Comparison of ENCODE assay signal across 25 cellular contexts in genomic region chr11:27447288-27447914, GRCh38. TPM values are rescaled to one million over a fixed set of nuclear protein-coding genes. Genes with fewer than 3 reads are reported as not detected.
DNase-seq lines count a peak whose midpoint lies in the region; ATAC-seq, FAIRE-seq and TF ChIP-seq lines count a peak whose summit lies in the region.
"Had no signal": no experiment of that assay in that cellular context is flagged by ENCODE, and none has a peak within 500 bp of the region (broad histone marks: within the 10 kb centered on the region; RNA-seq: fewer than 3 reads in every experiment).

No MANE protein-coding gene starts in this region.

- TF ChIP-seq EP300 in gastroesophageal sphincter (IDR thresholded peaks at IDR 0.05) = no peak

- ATAC-seq in HG03196 (IDR thresholded peaks at IDR 0.05; ENCODE audit: unreplicated experiment) = no peak
- no peak for ATAC-seq in gastroesophageal sphincter
- ATAC-seq: activated CD4-positive, CD25-positive, alpha-beta regulatory T cell treated with anti-CD3 and anti-CD28 coated beads, Interleukin-2, amount 50 U/mL, for 24 hours; activated CD8-positive, alpha-beta T cell treated with anti-CD3 and anti-CD28 coated beads for 36 hours; left cardiac atrium; stimulated activated naive CD8-positive, alpha-beta T cell treated with anti-CD3 and anti-CD28 coated beads, Interleukin-15, Interleukin-2, amounts not matched to agents 100 U/mL and 50 U/mL, for 24 hours had no signal

- peak; percentile 58 for FAIRE-seq in H54 (lab: Jason Lieb, UNC)
- FAIRE-seq: GM19239 had no signal

- H3K36me3 ChIP-seq in SJCRH30 = peaks cover 6% of the 10 kb centered on the region
- H3K36me3 ChIP-seq in gastroesophageal sphincter = no peaks in the 10 kb centered on the region
- H3K36me3 ChIP-seq: thyroid gland had no signal

- TF ChIP-seq CTCF in gastroesophageal sphincter (IDR thresholded peaks at IDR 0.05) = no peak

- H3K4me3 ChIP-seq in SJCRH30 (no peak overlapping the region), gastroesophageal sphincter (no peak overlapping the region)
- H3K4me3 ChIP-seq: smooth muscle cell, thyroid gland had no signal

- TF ChIP-seq POLR2A in H54 (IDR thresholded peaks at IDR 0.05; ENCODE audit: low read depth, low read length) (no peak), gastroesophageal sphincter (IDR thresholded peaks at IDR 0.05) (no peak)

- H3K27me3 ChIP-seq in SJCRH30 (no peaks in the 10 kb centered on the region), gastroesophageal sphincter (no peaks in the 10 kb centered on the region)
- H3K27me3 ChIP-seq: thyroid gland had no signal

- 87% methylated on average over 5 of the region's 5 CpGs for WGBS in gastroesophageal sphincter (ENCODE audit: low coverage in 1 of 2), 2 donors

- H3K9me3 ChIP-seq in SJCRH30 (replicated peaks) = peaks cover 8% of the 10 kb centered on the region
- H3K9me3 ChIP-seq in gastroesophageal sphincter = no peaks in the 10 kb centered on the region
- H3K9me3 ChIP-seq: thyroid gland had no signal

- H3K4me1 ChIP-seq in SJCRH30 (peaks cover 38% of the 10 kb centered on the region), gastroesophageal sphincter (peaks cover 0 to 43% (median 0%) of the 10 kb centered on the region in 3 donors)

- DNase-seq in H54 (ENCODE audit: insufficient read length, low spot score) (no peak), SJCRH30 (no peak), epithelial cell of prostate (ENCODE audit: low read depth, low spot score) (no peak), renal cortical epithelial cell (ENCODE audit: low read depth) (peak; percentile 43), GF-D8 (lab: John Stamatoyannopoulos, UW) (no peak), GOT3 (lab: John Stamatoyannopoulos, UW) (no peak)
- DNase-seq: activated CD8-positive, alpha-beta T cell treated with anti-CD3 and anti-CD28 coated beads for 36 hours; activated gamma-delta T cell; activated T-cell treated with anti-CD3 and anti-CD28 coated beads for 4 hours; caudate nucleus; erythroblast; glutamatergic neuron; NCI-H146; NCI-H2171; NCI-H526; nucleus accumbens; stimulated activated CD4-positive, alpha-beta T cell treated with anti-CD3 and anti-CD28 coated beads, Interleukin-4, amount 100 ng/mL, for 1 hour; stimulated activated naive CD8-positive, alpha-beta T cell treated with anti-CD3 and anti-CD28 coated beads, Interleukin-15, Interleukin-2, amounts not matched to agents 100 U/mL and 50 U/mL, for 24 hours; thyroid gland had no signal

- peak overlapping the region; percentile 19; the same call in 1 of the 2 replicates for H3K27ac ChIP-seq in SJCRH30
- H3K27ac ChIP-seq in epithelial cell of prostate = peak overlapping the region; percentile 89
- H3K27ac ChIP-seq in gastroesophageal sphincter = no peak overlapping the region
- H3K27ac ChIP-seq: thyroid gland had no signal

RNA-seq across cellular contexts. Expression of gene LGR4, which starts 25.2 kb away (rescaled TPM):
- total RNA-seq in SJCRH30 (2014; rRNA removed; shearing (Covaris generic)) = 40.0 and 44.2 TPM in 2 replicates
- total RNA-seq in renal cortical epithelial cell (86.7 and 151 TPM in 2 replicates), gastroesophageal sphincter (10 to 100 TPM; 21.0 to 35.9 (median 31.8) TPM)

RNA-seq across cellular contexts. Expression of gene LIN7C, which starts 59.2 kb away (rescaled TPM):
- 64.6 and 70.6 TPM in 2 replicates for total RNA-seq in SJCRH30 (2014; rRNA removed; shearing (Covaris generic))
- total RNA-seq in renal cortical epithelial cell (48.8 and 80.7 TPM in 2 replicates), gastroesophageal sphincter (10 to 100 TPM; 37.6 to 56.2 (median 51.1) TPM)

Comparison
In these comparisons a context has a peak if more than half of its experiments do, and no peak if none do; other contexts are left out.
1. H3K27ac ChIP-seq: peak in SJCRH30 (single experiment) and epithelial cell of prostate (single experiment); none in gastroesophageal sphincter (0 of 4).